ENCODE assay signal across 2 cellular contexts in genomic region chr20:31648064-31648463, GRCh38.
A peak's percentile ranks its signal among the peaks of the same experiment; 100 is the strongest.
TF ChIP-seq lines count a peak whose summit lies in the region.
"Not testable (repeated sequence)": the region's sequence is repeated elsewhere in the genome, so short reads cannot be mapped to it uniquely, and the experiment has no call there.

No MANE protein-coding gene starts in this region.

TF ChIP-seq in K562, 482 proteins besides CTCF, POLR2A, EP300 and RAD21:
- TF ChIP-seq CBFA2T2 (conservative IDR thresholded peaks at IDR 0.05) (peak; percentile 11; the same call in 1 of the 2 replicates), EGR1 (conservative IDR thresholded peaks at IDR 0.05) (peak; percentile 73), CBFA2T3 (IDR thresholded peaks at IDR 0.05) (peak; percentile 38; the same call in 1 of the 2 replicates), PKNOX1 (IDR thresholded peaks at IDR 0.05) (peak; percentile 48; the same call in 1 of the 2 replicates), PBX2 (tag; conservative IDR thresholded peaks at IDR 0.05; ENCODE audit: low read depth) (0 out of 2 replicates have a peak, but pooled peaks have one; percentile 10)
- TF ChIP-seq PBX2 (CRISPR knock-in tag; IDR thresholded peaks at IDR 0.05; ENCODE audit: low read depth) = not testable (repeated sequence)

TF ChIP-seq in HepG2, 621 proteins besides CTCF, POLR2A, EP300 and RAD21:
- peak; percentile 58; the same call in 1 of the 2 replicates for TF ChIP-seq ZNF7 (CRISPR knock-in tag; IDR thresholded peaks at IDR 0.05)
